Comparison of ENCODE assay signal across 24 cellular contexts in genomic region chrY:19126889-19127288, GRCh38.
"Had no signal": no experiment of that assay in that cellular context is flagged by ENCODE, and none has a peak within 500 bp of the region (broad histone marks: within the 10 kb centered on the region; RNA-seq: fewer than 3 reads in every experiment).

No MANE protein-coding gene starts in this region.

- H3K27me3 Mint-ChIP-seq: activated B cell treated with CpG ODN at 0.5 μM for 24 hours had no signal

- H3K9me3 Mint-ChIP-seq: activated B cell treated with CpG ODN at 0.5 μM for 24 hours; activated naive CD4-positive, alpha-beta T cell treated with anti-CD3 and anti-CD28 coated beads, Interleukin-2, amount 50 U/mL, for 72 hours; natural killer cell; neural progenitor cell had no signal

- H3K36me3 Mint-ChIP-seq: activated CD8-positive, alpha-beta memory T cell treated with anti-CD3 and anti-CD28 coated beads, Interleukin-2, amount 10 ng/mL, durations not matched to agents 7 days and 5 days; natural killer cell; neural progenitor cell had no signal

- H3K4me3 Mint-ChIP-seq: activated B cell treated with CpG ODN at 0.5 μM for 24 hours; activated CD8-positive, alpha-beta memory T cell treated with anti-CD3 and anti-CD28 coated beads, Interleukin-2, amount 10 ng/mL, durations not matched to agents 7 days and 5 days; activated CD8-positive, alpha-beta T cell treated with anti-CD3 and anti-CD28 coated beads, Interleukin-2, amount 10 ng/mL, durations not matched to agents 7 days and 5 days; natural killer cell; neural progenitor cell had no signal

- H3K27ac ChIP-seq: gastroesophageal sphincter, hepatocyte, left ventricle myocardium inferior, neural progenitor cell, right lobe of liver, testis, transverse colon had no signal

- DNase-seq: activated B cell treated with CpG ODN at 0.5 μM for 24 hours; activated CD4-positive, alpha-beta T cell treated with anti-CD3 and anti-CD28 coated beads, Interleukin-2, amount 50 U/mL, for 1 hour; activated CD8-positive, alpha-beta memory T cell treated with anti-CD3 and anti-CD28 coated beads, Interleukin-2, amount 10 ng/mL, durations not matched to agents 7 days and 5 days; activated CD8-positive, alpha-beta T cell treated with anti-CD3 and anti-CD28 coated beads, Interleukin-2, amount 10 ng/mL, durations not matched to agents 7 days and 5 days; activated naive CD4-positive, alpha-beta T cell; activated T-cell treated with anti-CD3 and anti-CD28 coated beads, Interleukin-2, amount 50 U/mL, for 48 hours; anterior cingulate cortex; dermis blood vessel endothelial cell; effector CD4-positive, alpha-beta T cell; erythroblast; islet precursor cell; left ventricle myocardium inferior; mesendoderm; natural killer cell; occipital lobe; right lobe of liver; stimulated activated CD4-positive, alpha-beta T cell treated with anti-CD3 and anti-CD28 coated beads, Interleukin-2, amount 100 ng/mL, for 48 hours; stimulated activated naive CD8-positive, alpha-beta T cell treated with anti-CD3 and anti-CD28 coated beads, Interleukin-15, Interleukin-2, amounts not matched to agents 100 U/mL and 50 U/mL, for 24 hours; testis; transverse colon had no signal

- H3K27me3 ChIP-seq: gastroesophageal sphincter, hepatocyte, neural progenitor cell, right lobe of liver, testis, transverse colon had no signal

- H3K4me1 Mint-ChIP-seq: neural progenitor cell had no signal

- ATAC-seq: activated CD8-positive, alpha-beta memory T cell treated with anti-CD3 and anti-CD28 coated beads, Interleukin-2, amount 10 ng/mL, durations not matched to agents 7 days and 5 days; activated CD8-positive, alpha-beta T cell treated with anti-CD3 and anti-CD28 coated beads, Interleukin-2, amount 10 ng/mL, durations not matched to agents 7 days and 5 days; activated naive CD4-positive, alpha-beta T cell treated with anti-CD3 and anti-CD28 coated beads, Interleukin-2, amount 50 U/mL, for 72 hours; gastroesophageal sphincter; natural killer cell; right lobe of liver; stimulated activated naive CD8-positive, alpha-beta T cell treated with anti-CD3 and anti-CD28 coated beads, Interleukin-15, Interleukin-2, amounts not matched to agents 100 U/mL and 50 U/mL, for 24 hours had no signal

- H3K27ac Mint-ChIP-seq: activated B cell treated with CpG ODN at 0.5 μM for 24 hours; activated CD8-positive, alpha-beta memory T cell treated with anti-CD3 and anti-CD28 coated beads, Interleukin-2, amount 10 ng/mL, durations not matched to agents 7 days and 5 days; activated CD8-positive, alpha-beta T cell treated with anti-CD3 and anti-CD28 coated beads, Interleukin-2, amount 10 ng/mL, durations not matched to agents 7 days and 5 days; activated naive CD4-positive, alpha-beta T cell treated with anti-CD3 and anti-CD28 coated beads, Interleukin-2, amount 50 U/mL, for 72 hours; natural killer cell; neural progenitor cell had no signal

- H3K4me1 ChIP-seq: gastroesophageal sphincter, left ventricle myocardium inferior, neural progenitor cell, right lobe of liver, testis, transverse colon had no signal
